ENCODE assay signal across 8 cellular contexts in the genomic region with DNA sequence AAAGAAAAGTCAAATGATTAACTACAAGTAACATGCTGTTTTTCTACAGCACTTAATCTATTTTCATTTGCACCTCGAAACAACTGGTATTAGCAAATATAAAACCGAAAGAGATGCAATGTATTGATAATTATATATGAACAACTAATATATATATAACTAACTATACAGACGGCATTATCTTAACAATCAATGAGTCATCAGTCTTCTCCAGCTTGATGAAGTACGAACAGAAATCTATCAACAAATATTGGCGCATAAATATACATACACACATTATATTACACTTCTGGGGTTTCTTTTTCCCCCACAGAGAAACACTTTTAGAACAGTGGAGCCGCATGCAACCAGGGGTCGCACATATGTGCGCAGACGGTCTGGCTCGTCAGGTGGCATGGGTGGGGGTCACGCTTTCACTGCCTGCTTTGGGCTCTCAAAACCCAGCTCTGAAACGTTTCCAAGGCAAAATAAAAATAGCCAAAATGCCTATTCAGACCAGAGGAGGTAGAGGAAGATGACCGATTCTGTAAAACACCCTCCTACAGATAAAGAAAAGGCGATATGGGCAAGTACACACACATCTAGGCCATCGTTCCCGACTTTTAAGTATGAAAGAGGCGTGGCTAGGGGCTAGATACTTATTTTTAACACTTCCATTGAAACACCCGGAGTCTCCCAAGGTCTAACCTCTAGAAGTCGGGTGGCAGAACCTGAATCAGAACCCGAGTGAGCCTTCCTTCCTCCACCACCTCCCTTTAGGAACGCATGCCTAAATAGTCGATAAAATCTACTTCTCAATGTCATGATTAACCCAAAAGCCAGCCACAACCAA. TPM values are rescaled to one million over a fixed set of nuclear protein-coding genes. Genes with fewer than 3 reads are reported as not detected.
DNase-seq lines count a peak whose midpoint lies in the region; ATAC-seq, FAIRE-seq and TF ChIP-seq lines count a peak whose summit lies in the region.

No MANE protein-coding gene starts in this region.

- BruUV-seq in HepG2 (replicated peaks; lab: Mats Ljungman, UMichigan) = no TSS peak

- in situ Hi-C loops in ACHN (cut with HindIII; ENCODE audit: low pct_ligation_motif_present, low pct_unique_long_range_greater_than_20kb, low sequenced_read_pairs) (no loop called here), HepG2 (cut with HindIII; ENCODE audit: extremely low pct_ligation_motif_present, low pct_unique_long_range_greater_than_20kb) (loop anchor here (25.0 kb wide), 1 partner anchor 1490 kb away; the partner anchor contains the start of gene MAP3K8)

- H4K20me1 ChIP-seq in HepG2 (ENCODE audit: insufficient read depth, low read length) = peaks cover 39% of the 10 kb centered on the region

- H3K27ac ChIP-seq in HepG2 (ENCODE audit: extremely low read length, insufficient read depth, low read length) (peak overlapping the region; percentile 97), tibial nerve (peak overlapping the region; percentile 81 to 99 (median 95))

- TF ChIP-seq EP300 in HepG2 (IDR thresholded peaks at IDR 0.05; ENCODE audit: low read depth in 2 of 2, low read length in 2 of 2) (no peak), HepG2 (CRISPR knock-in tag; IDR thresholded peaks at IDR 0.05; ENCODE audit: borderline replicate concordance) (no peak), tibial nerve (IDR thresholded peaks at IDR 0.05) (no peak)

- peak overlapping the region; percentile 74 for H3K4me2 ChIP-seq in HepG2 (ENCODE audit: low read depth, low read length)

- no peak; a peak in 1 of 4 replicates for TF ChIP-seq POLR2A in HepG2 (IDR thresholded peaks at IDR 0.05; ENCODE audit: insufficient read depth in 1 of 2, low read depth in 2 of 2, low read length in 2 of 2)
- no peak for TF ChIP-seq POLR2A in tibial nerve (IDR thresholded peaks at IDR 0.05)
- TF ChIP-seq POLR2A in GM12892 (IDR thresholded peaks at IDR 0.05; ENCODE audit: low read depth, low read length) = no peak

- under 1% methylated on average over 22 of the region's 22 CpGs for WGBS in HepG2 (ENCODE audit: low lambda C conversion rate)
- WGBS in tibial nerve, 2 donors = 22 to 26% methylated on average over 22 of the region's 22 CpGs

- H3K27me3 ChIP-seq in H7 (ENCODE audit: control insufficient read depth, insufficient read depth, low read length) = no peaks in the 10 kb centered on the region
- no peaks in the 10 kb centered on the region for H3K27me3 ChIP-seq in adipocyte (replicated peaks; ENCODE audit: control insufficient read depth, insufficient read depth, low read length)
- H3K27me3 ChIP-seq in HepG2 (ENCODE audit: control insufficient read depth in 1 of 2, insufficient read depth in 2 of 2, low read length in 2 of 2) = no peaks in the 10 kb centered on the region; a peak in 1 of 5 replicates
- H3K27me3 ChIP-seq in tibial nerve = no peaks in the 10 kb centered on the region

- POLR2A ChIA-PET in HepG2 (lab: Yijun Ruan, JAX) = interaction anchor here (1.0 to 4.8 kb wide), 4 partner anchors 11 to 62 kb away, joined by 3 to 37 read pairs (median 9); no protein-coding TSS in a partner anchor

- ATAC-seq in HepG2 = no peak
- ATAC-seq in GM18858 (IDR thresholded peaks at IDR 0.05; ENCODE audit: unreplicated experiment) = no peak

- peaks cover 87% of the 10 kb centered on the region for H3K79me2 ChIP-seq in HepG2 (ENCODE audit: insufficient read depth, low read length)

- FAIRE-seq in HepG2 (lab: Jason Lieb, UNC) (no peak), GM12892 (lab: Jason Lieb, UNC) (no peak)

- TF ChIP-seq RAD21 in HepG2 (CRISPR knock-in tag; IDR thresholded peaks at IDR 0.05) = no peak

- intact Hi-C loops in HepG2 (cut with micrococcal nuclease; ENCODE audit: unreplicated experiment) = loop anchor here (2.0 to 5.0 kb wide), 4 partner anchors 18 to 80 kb away; no protein-coding TSS in a partner anchor

- DNase-seq in ACHN = peak; percentile 24
- DNase-seq in H7 = no peak
- peak; percentile 37 for DNase-seq in adipocyte (ENCODE audit: low read depth)
- no peak for DNase-seq in HepG2 (ENCODE audit: low spot score)
- DNase-seq in tibial nerve (ENCODE audit: low spot score in 2 of 2) = no peak
- DNase-seq in DMS53 treated with DMSO at 0.1 percent for 48 hours (lab: John Stamatoyannopoulos, UW; ENCODE audit: unreplicated experiment) = no peak
- no peak for DNase-seq in GM12892 (ENCODE audit: insufficient read length)

- H3K9ac ChIP-seq in adipocyte (ENCODE audit: low read length) = peak overlapping the region; percentile 97
- H3K9ac ChIP-seq in HepG2 (ENCODE audit: insufficient read depth, low read depth, low read length) = peak overlapping the region; percentile 96

- H3K4me1 ChIP-seq in adipocyte (ENCODE audit: control insufficient read depth, insufficient read depth, low read length) (peaks cover 33% of the 10 kb centered on the region), HepG2 (ENCODE audit: insufficient read depth, low read length) (peaks cover 60% of the 10 kb centered on the region), tibial nerve (peaks cover 0 to 41% (median 21%) of the 10 kb centered on the region in 4 donors)

- H3K4me3 ChIP-seq in H7 (ENCODE audit: insufficient read depth, low read depth, low read length) (peak overlapping the region; percentile 88), adipocyte (ENCODE audit: low read length) (peak overlapping the region; percentile 84), HepG2 (replicated peaks in 1 of 3; ENCODE audit: insufficient read depth in 1 of 3, low read depth in 2 of 3, low read length in 3 of 3) (peak overlapping the region; percentile 68 to 97 (median 97)), tibial nerve (peak overlapping the region; percentile 44 to 90 (median 75))

- no peak for TF ChIP-seq CTCF in HepG2 (CRISPR knock-in tag; IDR thresholded peaks at IDR 0.05)
- TF ChIP-seq CTCF in tibial nerve (IDR thresholded peaks at IDR 0.05) = no peak

- H3K36me3 ChIP-seq in H7 (replicated peaks; ENCODE audit: control insufficient read depth, insufficient read depth, low read length) = no peaks in the 10 kb centered on the region
- no peaks in the 10 kb centered on the region for H3K36me3 ChIP-seq in adipocyte (ENCODE audit: control insufficient read depth, insufficient read depth, low read length, severe bottlenecking)
- H3K36me3 ChIP-seq in HepG2 (replicated peaks in 1 of 2; ENCODE audit: control insufficient read depth in 1 of 2, insufficient read depth in 2 of 2, low read length in 2 of 2) = no peaks in the 10 kb centered on the region
- no peaks in the 10 kb centered on the region for H3K36me3 ChIP-seq in tibial nerve

- no peaks in the 10 kb centered on the region for H3K9me3 ChIP-seq in adipocyte (ENCODE audit: control insufficient read depth, low read length)
- no peaks in the 10 kb centered on the region for H3K9me3 ChIP-seq in HepG2 (ENCODE audit: low read length)
- peaks cover 0 to 4% (median 0%) of the 10 kb centered on the region in 4 donors for H3K9me3 ChIP-seq in tibial nerve

- CTCF ChIA-PET in HepG2 (lab: Yijun Ruan, JAX; ENCODE audit: low intra/inter-chr PET ratio, low total read pairs) = interaction anchor here (0.8 kb wide), 1 partner anchor 20 kb away, joined by 3 read pairs; no protein-coding TSS in a partner anchor

- H2AFZ ChIP-seq in HepG2 (ENCODE audit: low read length) = peak overlapping the region; percentile 48

TF ChIP-seq in HepG2, 621 proteins besides CTCF, POLR2A, EP300 and RAD21 (continues in another document):
- TF ChIP-seq KDM2A (CRISPR knock-in tag; IDR thresholded peaks at IDR 0.05; ENCODE audit: borderline replicate concordance, low read depth) = peak; percentile 11; the same call in 1 of the 2 replicates
- TF ChIP-seq MEF2D (CRISPR knock-in tag; IDR thresholded peaks at IDR 0.05) = no peak
- TF ChIP-seq PCBP1 (IDR thresholded peaks at IDR 0.05; ENCODE audit: borderline replicate concordance, low read depth, low read length) = no peak
- TF ChIP-seq TSC22D2 (CRISPR knock-in tag; IDR thresholded peaks at IDR 0.05; ENCODE audit: borderline replicate concordance) = no peak

RNA-seq across cellular contexts. Expression of gene ARHGAP12, which starts 1.6 kb away (rescaled TPM):
- 28.5 and 39.1 TPM in 2 replicates for total RNA-seq in H7 (2014; rRNA removed; shearing (Covaris generic))
- total RNA-seq in HepG2 (2016; rRNA removed; fragmentation: Illumina TruSeq; extraction: Trizol) (54.6 and 64.4 TPM in 2 replicates), tibial nerve (10 to 100 TPM; 38.8 to 65.7 (median 47.7) TPM)
- 245 and 284 TPM in 2 replicates for total RNA-seq in HepG2 (2016; cell fraction: cytosol; rRNA removed; fragmentation: Illumina TruSeq; extraction: Trizol; ENCODE audit: low read depth)
- total RNA-seq in HepG2 (2016; cell fraction: insoluble cytoplasmic fraction; rRNA removed; fragmentation: Illumina TruSeq; extraction: Trizol) = 54.1 and 61.8 TPM in 2 replicates
- 83.7 and 98.1 TPM in 2 replicates for total RNA-seq in HepG2 (2016; cell fraction: membrane; rRNA removed; fragmentation: Illumina TruSeq; extraction: Trizol)
- total RNA-seq in HepG2 (2016; cell fraction: nucleus; rRNA removed; fragmentation: Illumina TruSeq; extraction: Trizol) = 58.3 and 61.0 TPM in 2 replicates
- 15.9 and 25.0 TPM in 2 replicates for polyA plus RNA-seq in HepG2 (2011; rRNA removed)
- 7.7 and 11.1 TPM in 2 replicates for polyA plus RNA-seq in HepG2 (2011; cell fraction: cytosol; rRNA removed)
- 18.5 and 19.2 TPM in 2 replicates for polyA plus RNA-seq in HepG2 (2011; cell fraction: nucleus; rRNA removed)
- 15.2 and 21.2 TPM in 2 replicates for polyA plus RNA-seq in HepG2 (2012)
- polyA plus RNA-seq in HepG2 (2016; cell fraction: cytosol; fragmentation: Illumina TruSeq; extraction: Trizol; ENCODE audit: low read depth) = 0.86 and 0.93 TPM in 2 replicates
- polyA plus RNA-seq in HepG2 (2016; cell fraction: insoluble cytoplasmic fraction; fragmentation: Illumina TruSeq; extraction: Trizol; ENCODE audit: low read depth) = 44.3 and 46.9 TPM in 2 replicates
- 6.4 and 6.9 TPM in 2 replicates for polyA plus RNA-seq in HepG2 (2016; cell fraction: membrane; fragmentation: Illumina TruSeq; extraction: Trizol; ENCODE audit: low read depth)
- polyA plus RNA-seq in HepG2 (2016; cell fraction: nucleus; fragmentation: Illumina TruSeq; extraction: Trizol; ENCODE audit: insufficient read depth, low read depth) = 52.4 and 57.1 TPM in 2 replicates
- 3.7 and 13.7 TPM in 2 replicates for polyA minus RNA-seq in HepG2 (2011; rRNA and poly(A)+ RNA removed; ENCODE audit: low replicate concordance)
- 36.2 and 37.1 TPM in 2 replicates for polyA minus RNA-seq in HepG2 (2011; cell fraction: cytosol; rRNA and poly(A)+ RNA removed)
- 132 TPM in 2 replicates for polyA minus RNA-seq in HepG2 (2011; cell fraction: nucleus; rRNA and poly(A)+ RNA removed)
- 9.1 TPM for polyA plus RNA-seq in GM12892 (2012; ENCODE audit: missing spikeins)

Comparison
In these comparisons a context has a peak if more than half of its experiments do, and no peak if none do; other contexts are left out.
1. DNase-seq: peak in ACHN (single experiment) and adipocyte (single experiment); none in H7 (single experiment), HepG2 (single experiment), tibial nerve (0 of 2), DMS53 treated with DMSO at 0.1 percent for 48 hours (single experiment) and GM12892 (single experiment).
2. Peak in every context shown above with its lines, with median percentiles within 50 percentile points of each other: H3K4me3 ChIP-seq.